Comparison of ENCODE assay signal across 30 cellular contexts in the genomic region with DNA sequence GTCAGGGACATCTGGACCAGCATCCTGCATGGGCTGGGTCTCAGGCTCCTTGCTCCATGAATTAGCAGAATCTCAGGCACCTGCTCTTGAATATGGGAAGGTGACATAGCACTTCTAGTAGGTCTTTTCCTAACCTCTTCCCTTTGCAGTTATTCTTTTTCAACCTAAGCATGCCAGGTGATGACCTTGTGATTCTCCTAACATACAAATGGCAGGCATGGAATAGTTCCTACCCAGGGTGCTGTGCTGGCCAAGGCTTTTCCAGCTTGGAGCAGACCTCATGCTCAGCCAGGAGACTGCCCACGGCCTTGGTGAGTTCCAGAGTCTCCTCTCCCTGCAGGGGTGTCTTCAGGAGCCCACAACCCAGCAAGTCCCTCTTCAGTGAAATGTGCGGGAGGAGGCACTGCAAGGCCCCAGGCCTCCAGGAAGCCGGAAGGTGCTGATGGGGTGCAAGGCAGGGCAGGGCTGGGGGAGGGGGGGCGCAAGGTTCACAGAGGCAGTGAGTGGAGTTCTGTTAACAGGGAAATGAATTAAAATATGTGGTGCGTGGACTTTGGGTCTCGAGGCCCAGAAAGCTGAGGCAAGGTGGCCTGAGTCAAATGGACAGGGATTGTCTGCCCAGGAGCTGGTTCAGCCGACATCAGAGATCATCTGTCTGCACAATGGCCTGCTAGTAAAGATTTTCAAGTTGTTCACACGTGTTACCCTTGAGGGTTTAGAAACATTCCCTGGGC.
"Had no signal": no experiment of that assay in that cellular context is flagged by ENCODE, and none has a peak within 500 bp of the region (broad histone marks: within the 10 kb centered on the region; RNA-seq: fewer than 3 reads in every experiment).

No MANE protein-coding gene starts in this region.

- DNase-seq: colonic mucosa; dermis blood vessel endothelial cell; effector memory CD4-positive, alpha-beta T cell; erythroblast; esophagus squamous epithelium; foreskin melanocyte; glutamatergic neuron; heart right ventricle; hippocampal formation; kidney glomerular epithelial cell; left colon; left ventricle myocardium inferior; lower lobe of right lung; pancreas; retina; right lobe of liver; stimulated activated CD4-positive, alpha-beta T cell treated with anti-CD3 and anti-CD28 coated beads, Interleukin-12 subunit alpha, Interleukin-12 subunit beta, amount 100 ng/mL, for 4 hours; stimulated activated CD4-positive, alpha-beta T cell treated with anti-CD3 and anti-CD28 coated beads, Interleukin-1b, Interleukin-23, amount 100 ng/mL, for 48 hours; stimulated activated CD4-positive, alpha-beta T cell treated with anti-CD3 and anti-CD28 coated beads, Interleukin-4, amount 100 ng/mL, for 1 hour; stimulated activated CD8-positive, alpha-beta memory T cell treated with anti-CD3 and anti-CD28 coated beads, Interleukin-4, amount 100 ng/mL, for 48 hours; stimulated activated naive CD4-positive, alpha-beta T cell; stimulated activated naive CD8-positive, alpha-beta T cell treated with anti-CD3 and anti-CD28 coated beads, Interleukin-15, amount 100 ng/mL, for 72 hours; transverse colon; upper lobe of right lung; uterus had no signal

- H3K4me3 ChIP-seq: colonic mucosa, esophagus squamous epithelium, heart right ventricle, left ventricle myocardium inferior, lower lobe of right lung, pancreas, right lobe of liver, smooth muscle cell, suprapubic skin, transverse colon, upper lobe of right lung, uterus had no signal

- FAIRE-seq: endometrium, islet of Langerhans, pancreas had no signal

- H3K27ac ChIP-seq: colonic mucosa, esophagus squamous epithelium, heart right ventricle, left ventricle myocardium inferior, lower lobe of right lung, neutrophil, pancreas, right lobe of liver, suprapubic skin, transverse colon, upper lobe of right lung, uterus had no signal
